ENCODE assay signal across 23 cellular contexts in genomic region chr4:99305638-99306380, GRCh38. TPM values are rescaled to one million over a fixed set of nuclear protein-coding genes. Genes with fewer than 3 reads are reported as not detected.
"Had no signal": no experiment of that assay in that cellular context is flagged by ENCODE, and none has a peak within 500 bp of the region (broad histone marks: within the 10 kb centered on the region; RNA-seq: fewer than 3 reads in every experiment).

No MANE protein-coding gene starts in this region.

- H3K27me3 ChIP-seq: heart right ventricle, left lung, pancreas, spleen, testis had no signal

- ATAC-seq: left lung; pancreas; stimulated activated memory B cell treated with anti-CD40 and anti-IgM and Interleukin-4, amounts not matched to agents 10 μg/mL and 1 μg/mL and 100 μg/mL, for 72 hours had no signal

- H3K27ac ChIP-seq: dorsolateral prefrontal cortex, heart right ventricle, left lung, pancreas, spleen, testis had no signal

- H3K4me3 ChIP-seq: dorsolateral prefrontal cortex, heart right ventricle, left lung, pancreas, spleen, testis had no signal

- H3K36me3 ChIP-seq: heart right ventricle, left lung, pancreas, spleen had no signal

- DNase-seq: central memory CD4-positive, alpha-beta T cell; cortex of kidney; dorsolateral prefrontal cortex; effector CD8-positive, alpha-beta T cell; foreskin fibroblast; heart right ventricle; hypothalamus; kidney glomerular epithelial cell; left lung; mesendoderm; naive B cell; occipital lobe; pancreas; spleen; stimulated activated CD4-positive, alpha-beta T cell treated with anti-CD3 and anti-CD28 coated beads, Interleukin-15, amount 100 ng/mL, for 24 hours; stimulated activated CD4-positive, alpha-beta T cell treated with anti-CD3 and anti-CD28 coated beads, Interleukin-1b, Interleukin-23, amount 100 ng/mL, for 48 hours; stimulated activated CD4-positive, alpha-beta T cell treated with anti-CD3 and anti-CD28 coated beads, Interleukin-4, amount 100 ng/mL, for 24 hours; testis; trophoblast cell had no signal

- H3K4me1 ChIP-seq: left lung, spleen had no signal

- H3K9me3 ChIP-seq: pancreas, testis had no signal

RNA-seq across cellular contexts. Expression of gene ADH1A, which starts 15.0 kb away (rescaled TPM):
- total RNA-seq: dorsolateral prefrontal cortex, glomerular endothelial cell, lung microvascular endothelial cell, occipital lobe, urinary bladder had no signal

RNA-seq across cellular contexts. Expression of gene ADH1B, which starts 15.4 kb away (rescaled TPM):
- total RNA-seq: glomerular endothelial cell had no signal

RNA-seq across cellular contexts. Expression of gene ADH1C, which starts 46.7 kb away (rescaled TPM):
- total RNA-seq: glomerular endothelial cell, lung microvascular endothelial cell, occipital lobe had no signal
